In the genomic region with DNA sequence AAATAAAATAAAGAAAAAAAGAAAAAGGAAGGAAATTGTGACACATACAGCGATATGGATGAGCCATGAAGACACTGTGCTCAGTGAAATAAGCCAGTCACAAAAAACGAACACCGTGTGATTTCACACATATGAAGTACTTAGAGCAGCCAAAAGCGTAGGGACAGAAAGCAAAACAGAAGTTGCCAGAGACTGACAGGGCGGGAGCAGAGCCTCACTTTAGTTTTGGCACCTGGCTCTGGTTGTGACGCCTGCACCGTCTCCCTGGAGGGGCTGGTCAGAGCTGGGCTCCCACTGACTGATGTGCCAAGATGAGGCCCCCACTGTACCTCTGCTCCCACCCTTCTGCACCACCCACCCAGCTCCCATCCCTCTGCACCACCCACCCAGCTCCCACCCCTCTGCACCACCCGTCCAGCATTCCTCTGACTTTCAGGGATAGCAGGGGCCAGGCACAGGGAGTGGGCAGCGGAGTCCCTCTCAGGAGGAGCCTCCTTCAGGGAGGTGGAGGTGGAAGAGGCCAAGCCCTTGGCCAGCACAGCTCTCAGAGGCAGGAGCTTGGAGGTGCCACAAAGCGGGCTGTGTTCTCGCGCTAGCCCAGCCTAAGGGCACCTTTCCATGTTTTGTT, we compare ENCODE assay signal across 28 cellular contexts. TPM values are rescaled to one million over a fixed set of nuclear protein-coding genes. Genes with fewer than 3 reads are reported as not detected.
"Had no signal": no experiment of that assay in that cellular context is flagged by ENCODE, and none has a peak within 500 bp of the region (broad histone marks: within the 10 kb centered on the region; RNA-seq: fewer than 3 reads in every experiment).

No MANE protein-coding gene starts in this region.

- H3K4me3 Mint-ChIP-seq: activated naive CD4-positive, alpha-beta T cell treated with anti-CD3 and anti-CD28 coated beads for 36 hours; central memory CD8-positive, alpha-beta T cell; effector memory CD8-positive, alpha-beta T cell; memory B cell; nephron; WTC11 had no signal

- H3K27me3 ChIP-seq: colonic mucosa, hepatocyte, right lobe of liver, thyroid gland had no signal

- H3K36me3 Mint-ChIP-seq: memory B cell, WTC11 had no signal

- H3K4me1 Mint-ChIP-seq: central memory CD8-positive, alpha-beta T cell; memory B cell; nephron; WTC11 had no signal

- H3K27ac Mint-ChIP-seq: activated naive CD4-positive, alpha-beta T cell treated with anti-CD3 and anti-CD28 coated beads for 36 hours; activated T-helper 2 cell treated with anti-CD3 and anti-CD28 coated beads, Interferon-gamma antibody, Interleukin-2, Interleukin-4, amounts not matched to agents 10 μg/mL and 5 μg/mL and 100 μg/mL, durations not matched to agents 14 hours and 24 hours and 36 hours; memory B cell; nephron; WTC11 had no signal

- ATAC-seq: effector memory CD8-positive, alpha-beta T cell; right lobe of liver; WTC11 had no signal

- H3K4me3 ChIP-seq: colonic mucosa, dorsolateral prefrontal cortex, esophagus muscularis mucosa, hepatocyte, right lobe of liver, smooth muscle cell, thyroid gland had no signal

- DNase-seq: activated naive CD4-positive, alpha-beta T cell treated with anti-CD3 and anti-CD28 coated beads for 36 hours; activated T-cell treated with anti-CD3 and anti-CD28 coated beads, Interleukin-2, amount 50 U/mL, for 1 hour; colonic mucosa; effector memory CD8-positive, alpha-beta T cell; glutamatergic neuron; stimulated activated CD4-positive, alpha-beta T cell treated with anti-CD3 and anti-CD28 coated beads, Interleukin-4, amount 100 ng/mL, for 1 hour; stimulated activated naive CD4-positive, alpha-beta T cell treated with Interleukin-2 at 50 U/mL for 16 hours; T-helper 9 cell; thyroid gland had no signal

- H3K36me3 ChIP-seq: colonic mucosa, esophagus muscularis mucosa, right lobe of liver, thyroid gland had no signal

- H3K4me1 ChIP-seq: colonic mucosa, parathyroid adenoma, right lobe of liver, thyroid gland had no signal

- H3K27ac ChIP-seq: colonic mucosa, dorsolateral prefrontal cortex, esophagus muscularis mucosa, hepatocyte, parathyroid adenoma, right lobe of liver, thyroid gland had no signal

- H3K9me3 Mint-ChIP-seq: activated naive CD4-positive, alpha-beta T cell treated with anti-CD3 and anti-CD28 coated beads for 36 hours; activated T-helper 2 cell treated with anti-CD3 and anti-CD28 coated beads, Interferon-gamma antibody, Interleukin-2, Interleukin-4, amounts not matched to agents 10 μg/mL and 5 μg/mL and 100 μg/mL, durations not matched to agents 14 hours and 24 hours and 36 hours; central memory CD8-positive, alpha-beta T cell; effector memory CD8-positive, alpha-beta T cell; WTC11 had no signal

- H3K9me3 ChIP-seq: colonic mucosa, esophagus muscularis mucosa, right lobe of liver, thyroid gland had no signal

RNA-seq across cellular contexts. Expression of a gene that starts 3.3 kb away (rescaled TPM):
- total RNA-seq: astrocyte, esophagus muscularis mucosa, frontal cortex, hepatocyte, mononuclear cell, myocyte, right lobe of liver, smooth muscle cell had no signal
- polyA plus RNA-seq: hepatocyte, smooth muscle cell had no signal

RNA-seq across cellular contexts. Expression of a gene that starts 15.5 kb away (rescaled TPM):
- total RNA-seq: activated naive CD4-positive, alpha-beta T cell treated with anti-CD3 and anti-CD28 coated beads for 36 hours; activated T-helper 2 cell treated with anti-CD3 and anti-CD28 coated beads, Interferon-gamma antibody, Interleukin-2, Interleukin-4, amounts not matched to agents 10 μg/mL and 5 μg/mL and 100 μg/mL, durations not matched to agents 14 hours and 24 hours and 36 hours; astrocyte; colonic mucosa; dorsolateral prefrontal cortex; esophagus muscularis mucosa; frontal cortex; hepatocyte; liver; mononuclear cell; myocyte; right lobe of liver; smooth muscle cell; T-helper 1 cell treated with Interleukin-12 subunit alpha and Interleukin-12 subunit beta and Interleukin-4 antibody, amounts not matched to agents 30 ng/mL and 1 ng/mL, for 36 hours; thyroid gland; ureter; WTC11 had no signal
- polyA plus RNA-seq: adipose tissue, hepatocyte, liver, smooth muscle cell had no signal

RNA-seq across cellular contexts. Expression of a gene that starts 16.3 kb away (rescaled TPM):
- total RNA-seq: astrocyte, esophagus muscularis mucosa, frontal cortex, myocyte, smooth muscle cell, thyroid gland, WTC11 had no signal
- polyA plus RNA-seq: smooth muscle cell had no signal

RNA-seq across cellular contexts. Expression of a gene that starts 26.4 kb away (rescaled TPM):
- total RNA-seq: activated T-helper 2 cell treated with anti-CD3 and anti-CD28 coated beads, Interferon-gamma antibody, Interleukin-2, Interleukin-4, amounts not matched to agents 10 μg/mL and 5 μg/mL and 100 μg/mL, durations not matched to agents 14 hours and 24 hours and 36 hours; astrocyte; colonic mucosa; esophagus muscularis mucosa; frontal cortex; hepatocyte; liver; mononuclear cell; myocyte; right lobe of liver; smooth muscle cell; T-helper 1 cell treated with Interleukin-12 subunit alpha and Interleukin-12 subunit beta and Interleukin-4 antibody, amounts not matched to agents 30 ng/mL and 1 ng/mL, for 36 hours; thyroid gland; ureter had no signal
- polyA plus RNA-seq: adipose tissue, hepatocyte, liver, smooth muscle cell had no signal
